2 cellular contexts compared by ENCODE assay signal in genomic region chr2:157698430-157698829, GRCh38.
TF ChIP-seq lines count a peak whose summit lies in the region.

No MANE protein-coding gene starts in this region.

TF ChIP-seq in HepG2, 621 proteins besides CTCF, POLR2A, EP300 and RAD21:
- TF ChIP-seq ZNF557 (CRISPR knock-in tag; IDR thresholded peaks at IDR 0.05) (no peak), CEBPB (IDR thresholded peaks at IDR 0.05; ENCODE audit: borderline replicate concordance, low read depth, low read length) (peak; percentile 53; the same call in 1 of the 2 replicates)
TF ChIP-seq in HepG2: peak in this region for 1.

TF ChIP-seq in H1, 55 proteins besides CTCF, POLR2A, EP300 and RAD21:
- no peak for TF ChIP-seq KDM4A (IDR thresholded peaks at IDR 0.05; ENCODE audit: low read depth, low read length, severe bottlenecking)
- TF ChIP-seq CEBPB (IDR thresholded peaks at IDR 0.05; ENCODE audit: low read depth, low read length) = peak; percentile 77
TF ChIP-seq in H1: peak in this region for 1.
